In genomic region chr2:233486357-233486756, GRCh38 we compare ENCODE assay signal across 13 cellular contexts.
DNase-seq lines count a peak whose midpoint lies in the region; ATAC-seq, FAIRE-seq and TF ChIP-seq lines count a peak whose summit lies in the region.
"Had no signal": no experiment of that assay in that cellular context is flagged by ENCODE, and none has a peak within 500 bp of the region (broad histone marks: within the 10 kb centered on the region; RNA-seq: fewer than 3 reads in every experiment).

No MANE protein-coding gene starts in this region.

- H3K9me2 ChIP-seq in MM.1S (replicated peaks; ENCODE audit: insufficient read depth, low read length), result no peaks in the 10 kb centered on the region

- H4K91ac ChIP-seq in IMR-90 (ENCODE audit: insufficient read depth, low read depth, low read length) (peak overlapping the region; percentile 91), trophoblast cell (ENCODE audit: low read depth, low read length) (no peak overlapping the region)

- peak overlapping the region; percentile 88 for H2AK5ac ChIP-seq in IMR-90 (ENCODE audit: low read depth, low read length)
- H2AK5ac ChIP-seq in trophoblast cell (ENCODE audit: low read length), result no peak overlapping the region

- no peaks in the 10 kb centered on the region for H3K79me2 ChIP-seq in ACC112 (ENCODE audit: control insufficient read depth, insufficient read depth, low read length, unreplicated experiment)
- no peaks in the 10 kb centered on the region for H3K79me2 ChIP-seq in trophoblast cell (ENCODE audit: control insufficient read depth, insufficient read depth, low read length, poor library complexity)
- no peaks in the 10 kb centered on the region for H3K79me2 ChIP-seq in MM.1S (ENCODE audit: low read length)

- H2BK20ac ChIP-seq in IMR-90 (ENCODE audit: low read depth, low read length), result peak overlapping the region; percentile 88

- H3K18ac ChIP-seq in IMR-90 (ENCODE audit: low read depth, low read length), result peak overlapping the region; percentile 62
- H3K18ac ChIP-seq in trophoblast cell (ENCODE audit: low read length), result no peak overlapping the region

- peak overlapping the region; percentile 93 for H3K4ac ChIP-seq in IMR-90 (ENCODE audit: low read depth, low read length)
- no peak overlapping the region for H3K4ac ChIP-seq in trophoblast cell (ENCODE audit: low read depth, low read length)

- H3K9me1 ChIP-seq in IMR-90 (ENCODE audit: insufficient read depth, low read length), result peaks cover 18% of the 10 kb centered on the region

- H2AK9ac ChIP-seq in IMR-90 (replicated peaks; ENCODE audit: low read depth, low read length, poor library complexity), result peak overlapping the region; percentile 73

- no peak overlapping the region for H3K56ac ChIP-seq in IMR-90 (ENCODE audit: extremely low read depth, insufficient read depth, low read length)

- H3K4me2 ChIP-seq in IMR-90 (ENCODE audit: low read depth, low read length), result no peak overlapping the region
- no peak overlapping the region for H3K4me2 ChIP-seq in trophoblast cell (ENCODE audit: low read length)
- H3K4me2 ChIP-seq in MM.1S (ENCODE audit: low read depth, low read length), result no peak overlapping the region

- H4K8ac ChIP-seq in IMR-90 (ENCODE audit: low read depth in 2 of 2, low read length in 2 of 2) (peak overlapping the region; percentile 38 to 49), trophoblast cell (ENCODE audit: low read depth, low read length) (no peak overlapping the region)

- H4K20me1 ChIP-seq in IMR-90 (ENCODE audit: insufficient read depth, low read length), result no peaks in the 10 kb centered on the region; the same call in 1 of the 2 replicates
- no peaks in the 10 kb centered on the region for H4K20me1 ChIP-seq in MM.1S (ENCODE audit: insufficient read depth, low read length)

- no peak for ATAC-seq in IMR-90 (ENCODE audit: low read depth)
- no peak for ATAC-seq in GM21529 (IDR thresholded peaks at IDR 0.05; ENCODE audit: unreplicated experiment)
- ATAC-seq: effector memory CD8-positive, alpha-beta T cell had no signal

- TF ChIP-seq CTCF in IMR-90 (conservative IDR thresholded peaks at IDR 0.05; ENCODE audit: low read depth, low read length) (no peak), GM10266 (IDR thresholded peaks at IDR 0.05; ENCODE audit: control insufficient read depth, insufficient read depth, low read depth, missing control alignments) (no peak), MM.1S (IDR thresholded peaks at IDR 0.05; ENCODE audit: low read length) (no peak)

- H2BK5ac ChIP-seq in IMR-90 (ENCODE audit: low read depth, low read length, poor library complexity, severe bottlenecking), result peak overlapping the region; percentile 90
- no peak overlapping the region for H2BK5ac ChIP-seq in trophoblast cell (ENCODE audit: low read depth, low read length, poor library complexity)

- H2BK12ac ChIP-seq in trophoblast cell (ENCODE audit: low read length), result no peak overlapping the region

- peaks cover 46% of the 10 kb centered on the region for H3K4me1 ChIP-seq in ACC112 (ENCODE audit: control insufficient read depth, insufficient read depth, low read length, unreplicated experiment)
- H3K4me1 ChIP-seq in IMR-90 (ENCODE audit: control insufficient read depth, insufficient read depth, low read length), result peaks cover 20% of the 10 kb centered on the region
- peaks cover 5 to 10% of the 10 kb centered on the region in 2 experiments for H3K4me1 ChIP-seq in trophoblast cell (ENCODE audit: control insufficient read depth in 1 of 2, insufficient read depth in 2 of 2, low read length in 2 of 2)
- no peaks in the 10 kb centered on the region for H3K4me1 ChIP-seq in MM.1S (ENCODE audit: low read length)

- H2AFZ ChIP-seq in ACC112 (ENCODE audit: low read length, unreplicated experiment) (no peak overlapping the region), IMR-90 (replicated peaks; ENCODE audit: low read length, poor library complexity) (peak overlapping the region; percentile 35), trophoblast cell (ENCODE audit: insufficient read depth, low read length, poor library complexity) (no peak overlapping the region), MM.1S (ENCODE audit: low read length) (no peak overlapping the region)

- H4K5ac ChIP-seq in IMR-90 (ENCODE audit: low read depth, low read length), result peak overlapping the region; percentile 28; the same call in 1 of the 2 replicates

- H4K12ac ChIP-seq in trophoblast cell (ENCODE audit: low read depth, low read length), result no peak overlapping the region

- H3K14ac ChIP-seq in IMR-90 (replicated peaks; ENCODE audit: low read depth, low read length) (peak overlapping the region; percentile 71), trophoblast cell (ENCODE audit: low read length) (no peak overlapping the region)

- 100% methylated on average over 2 of the region's 4 CpGs; no CpG with 5 or more reads in 1 of the 2 experiments for WGBS in IMR-90 (ENCODE audit: extremely low coverage in 2 of 2, insufficient read length in 1 of 2), 2 experiments
- WGBS in trophoblast cell (ENCODE audit: extremely low coverage, insufficient coverage, insufficient read length), result no CpG with 5 or more reads among the region's 4 CpGs

- H3K79me1 ChIP-seq in IMR-90 (ENCODE audit: low read depth in 1 of 2, low read length in 2 of 2), result peaks cover 0 to 4% of the 10 kb centered on the region in 2 experiments; a peak in 1 of 4 replicates
- H3K79me1 ChIP-seq in trophoblast cell (ENCODE audit: low read length), result peaks cover 3% of the 10 kb centered on the region

- H3K9ac ChIP-seq in IMR-90 (ENCODE audit: low read depth, low read length), result no peak overlapping the region
- no peak overlapping the region for H3K9ac ChIP-seq in trophoblast cell (ENCODE audit: low read length)
- no peak overlapping the region for H3K9ac ChIP-seq in MM.1S (ENCODE audit: low read length)

- H2BK15ac ChIP-seq in IMR-90 (ENCODE audit: low read depth, low read length), result peak overlapping the region; percentile 76; the same call in 2 of the 3 replicates

- DNase-seq in IMR-90, result no peak
- DNase-seq in dermis blood vessel endothelial cell, result peak; percentile 34
- DNase-seq in trophoblast cell, result no peak
- DNase-seq in GM10266 (ENCODE audit: extremely low spot score), result no peak
- DNase-seq in MM.1S, result no peak
- no peak for DNase-seq in frontal cortex (ENCODE audit: low spot score in 2 of 2)
- DNase-seq: effector memory CD8-positive, alpha-beta T cell; foreskin melanocyte; NCI-H1694; NCI-H524 treated with DMSO at 0.1 percent for 48 hours had no signal

- FAIRE-seq in frontal cortex (lab: Jason Lieb, UNC), result no peak

- no peaks in the 10 kb centered on the region for H3F3A ChIP-seq in MM.1S (ENCODE audit: insufficient read depth, low read length)

- H3K4me3 ChIP-seq in ACC112 (ENCODE audit: low read depth, low read length), result peak overlapping the region; percentile 44; the same call in 1 of the 2 replicates
- H3K4me3 ChIP-seq in IMR-90 (ENCODE audit: insufficient read depth, low read depth, low read length), result no peak overlapping the region
- H3K4me3 ChIP-seq in trophoblast cell (ENCODE audit: low read depth, low read length), result no peak overlapping the region
- H3K4me3 ChIP-seq in MM.1S (ENCODE audit: low read length), result no peak overlapping the region
- H3K4me3 ChIP-seq: right atrium auricular region had no signal

- H3K9me3 ChIP-seq in IMR-90 (ENCODE audit: control insufficient read depth, insufficient read depth, low read length) (no peaks in the 10 kb centered on the region), trophoblast cell (ENCODE audit: insufficient read depth, low read depth, low read length) (no peaks in the 10 kb centered on the region), MM.1S (replicated peaks; ENCODE audit: insufficient read depth, low read length) (no peaks in the 10 kb centered on the region)
- H3K9me3 ChIP-seq: right atrium auricular region had no signal

- POLR2A ChIA-PET in IMR-90 (lab: Charles Lee; ENCODE audit: unreplicated experiment), result no interaction called here

- in situ Hi-C loops in IMR-90 (cut with MboI; ENCODE audit: low sequenced_read_pairs), result no loop called here

- H3K27ac ChIP-seq in ACC112 (ENCODE audit: low read depth, low read length), result peak overlapping the region; percentile 95
- H3K27ac ChIP-seq in IMR-90 (ENCODE audit: insufficient read depth, low read length), result peak overlapping the region; percentile 42
- peak overlapping the region; percentile 41 for H3K27ac ChIP-seq in trophoblast cell (ENCODE audit: low read depth, low read length)
- no peak overlapping the region for H3K27ac ChIP-seq in MM.1S (ENCODE audit: low read length)
- H3K27ac ChIP-seq: right atrium auricular region had no signal

- TF ChIP-seq POLR2A in IMR-90 (IDR thresholded peaks at IDR 0.05; ENCODE audit: low read depth, low read length), result no peak

- no peak for TF ChIP-seq RAD21 in IMR-90 (IDR thresholded peaks at IDR 0.05; ENCODE audit: low read length)

- peak overlapping the region; percentile 93 for H2BK120ac ChIP-seq in IMR-90 (ENCODE audit: low read depth, low read length)
- H2BK120ac ChIP-seq in trophoblast cell (ENCODE audit: insufficient read depth, low read length, poor library complexity), result no peak overlapping the region

- no TSS peak for BruUV-seq in IMR-90 (replicated peaks; lab: Mats Ljungman, UMichigan)

- CTCF ChIA-PET in IMR-90 (lab: Yijun Ruan, JAX), result interaction anchor here (0.6 kb wide), 1 partner anchor 39 kb away, joined by 3 read pairs; no protein-coding TSS in a partner anchor

- dilution Hi-C loops in IMR-90 (cut with HindIII; ENCODE audit: low sequenced_read_pairs, unreplicated experiment), result no loop called here

- peaks cover 37% of the 10 kb centered on the region for H3K36me3 ChIP-seq in ACC112 (ENCODE audit: insufficient read depth, low read length)
- H3K36me3 ChIP-seq in IMR-90 (ENCODE audit: control insufficient read depth, insufficient read depth, low read length), result peaks cover 21% of the 10 kb centered on the region
- H3K36me3 ChIP-seq in trophoblast cell (ENCODE audit: control insufficient read depth in 1 of 2, insufficient read depth in 2 of 2, low read length in 2 of 2), result peaks cover 12 to 19% of the 10 kb centered on the region in 2 experiments
- no peaks in the 10 kb centered on the region for H3K36me3 ChIP-seq in MM.1S (replicated peaks; ENCODE audit: insufficient read depth, low read length)

- H3K23ac ChIP-seq in IMR-90 (ENCODE audit: low read depth, low read length) (peak overlapping the region; percentile 65), trophoblast cell (ENCODE audit: low read length) (no peak overlapping the region)

- H3K27me3 ChIP-seq in ACC112 (ENCODE audit: insufficient read depth, low read length) (no peaks in the 10 kb centered on the region), IMR-90 (ENCODE audit: control insufficient read depth, insufficient read depth, low read length) (no peaks in the 10 kb centered on the region), trophoblast cell (ENCODE audit: insufficient read depth, low read length) (no peaks in the 10 kb centered on the region), MM.1S (replicated peaks; ENCODE audit: insufficient read depth, low read length) (no peaks in the 10 kb centered on the region)
- H3K27me3 ChIP-seq: right atrium auricular region had no signal

- intact Hi-C loops in IMR-90 (cut with micrococcal nuclease), result no loop called here

TF ChIP-seq in IMR-90, 13 proteins besides CTCF, POLR2A, EP300 and RAD21 (continues in another document):
- TF ChIP-seq SMC3 (IDR thresholded peaks at IDR 0.05; ENCODE audit: low read depth, low read length), result no peak
- TF ChIP-seq RFX5 (IDR thresholded peaks at IDR 0.05; ENCODE audit: low read depth, low read length), result no peak
- TF ChIP-seq BHLHE40 (IDR thresholded peaks at IDR 0.05; ENCODE audit: low read depth, low read length), result no peak
- no peak for TF ChIP-seq MXI1 (IDR thresholded peaks at IDR 0.05; ENCODE audit: borderline replicate concordance, low read depth, low read length)
